In the genomic region with DNA sequence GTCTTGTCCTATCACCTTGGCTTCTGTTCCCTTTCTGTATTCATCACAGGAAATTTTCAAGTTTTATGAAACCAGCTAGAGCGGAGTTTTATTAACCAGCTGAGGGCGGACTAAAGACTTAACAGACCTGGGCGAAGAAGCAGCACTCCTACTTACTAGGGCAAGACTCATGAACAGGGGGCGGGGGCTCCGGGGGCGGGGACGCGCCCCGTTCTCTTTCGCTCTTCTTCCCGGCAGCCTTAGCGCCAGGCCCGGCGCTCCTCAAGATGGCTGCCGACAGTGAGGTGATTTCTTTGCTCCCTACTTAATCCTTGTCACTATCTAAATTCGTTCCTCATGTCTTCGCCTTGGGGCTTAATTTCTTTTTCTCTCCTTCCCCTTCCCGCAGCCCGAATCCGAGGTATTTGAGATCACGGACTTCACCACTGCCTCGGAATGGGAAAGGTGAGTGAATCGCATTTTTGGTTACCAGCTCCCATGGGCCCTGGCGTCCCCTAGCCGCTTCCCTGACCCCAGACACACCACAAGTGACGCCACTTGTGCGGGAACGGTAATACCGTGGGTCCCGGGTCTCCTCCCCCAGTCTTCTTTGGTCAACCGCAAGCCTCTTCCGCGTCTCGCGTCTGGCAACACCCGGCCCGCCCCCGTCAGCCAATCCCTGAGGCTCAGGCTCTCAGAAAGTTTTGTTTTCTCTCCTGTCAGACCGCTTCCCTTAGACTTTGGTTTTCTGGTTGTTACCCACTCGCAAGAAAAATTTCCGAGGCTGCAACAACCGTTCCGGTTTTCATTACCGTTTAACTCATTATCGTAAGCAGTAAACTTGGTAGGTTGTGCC, we compare ENCODE assay signal across 1 cellular context.
TF ChIP-seq lines count a peak whose summit lies in the region.

A gene (plus strand): TSS at position 251 of the 835 bp plus-strand sequence. CDS start 16 bp downstream, at position 267.

TF ChIP-seq in H1, 55 proteins besides CTCF, POLR2A, EP300 and RAD21:
- TF ChIP-seq, protein P1, sequence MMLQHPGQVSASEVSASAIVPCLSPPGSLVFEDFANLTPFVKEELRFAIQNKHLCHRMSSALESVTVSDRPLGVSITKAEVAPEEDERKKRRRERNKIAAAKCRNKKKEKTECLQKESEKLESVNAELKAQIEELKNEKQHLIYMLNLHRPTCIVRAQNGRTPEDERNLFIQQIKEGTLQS (IDR thresholded peaks at IDR 0.05; ENCODE audit: insufficient read depth, low read depth, low read length): no peak
- peak; percentile 16 for TF ChIP-seq TAF7 (optimal IDR thresholded peaks at IDR 0.05; ENCODE audit: borderline replicate concordance, low read depth, low read length)
- TF ChIP-seq YY1 (IDR thresholded peaks at IDR 0.05; ENCODE audit: low read depth, low read length): peak; percentile 96
- peak; percentile 87 for TF ChIP-seq TAF1 (IDR thresholded peaks at IDR 0.05; ENCODE audit: low read depth, low read length)
- no peak for TF ChIP-seq CBX8 (IDR thresholded peaks at IDR 0.05; ENCODE audit: borderline replicate concordance, low read depth, low read length)
- peak; percentile 61 for TF ChIP-seq TBP (IDR thresholded peaks at IDR 0.05; ENCODE audit: low read depth, low read length)
- TF ChIP-seq, protein P2, sequence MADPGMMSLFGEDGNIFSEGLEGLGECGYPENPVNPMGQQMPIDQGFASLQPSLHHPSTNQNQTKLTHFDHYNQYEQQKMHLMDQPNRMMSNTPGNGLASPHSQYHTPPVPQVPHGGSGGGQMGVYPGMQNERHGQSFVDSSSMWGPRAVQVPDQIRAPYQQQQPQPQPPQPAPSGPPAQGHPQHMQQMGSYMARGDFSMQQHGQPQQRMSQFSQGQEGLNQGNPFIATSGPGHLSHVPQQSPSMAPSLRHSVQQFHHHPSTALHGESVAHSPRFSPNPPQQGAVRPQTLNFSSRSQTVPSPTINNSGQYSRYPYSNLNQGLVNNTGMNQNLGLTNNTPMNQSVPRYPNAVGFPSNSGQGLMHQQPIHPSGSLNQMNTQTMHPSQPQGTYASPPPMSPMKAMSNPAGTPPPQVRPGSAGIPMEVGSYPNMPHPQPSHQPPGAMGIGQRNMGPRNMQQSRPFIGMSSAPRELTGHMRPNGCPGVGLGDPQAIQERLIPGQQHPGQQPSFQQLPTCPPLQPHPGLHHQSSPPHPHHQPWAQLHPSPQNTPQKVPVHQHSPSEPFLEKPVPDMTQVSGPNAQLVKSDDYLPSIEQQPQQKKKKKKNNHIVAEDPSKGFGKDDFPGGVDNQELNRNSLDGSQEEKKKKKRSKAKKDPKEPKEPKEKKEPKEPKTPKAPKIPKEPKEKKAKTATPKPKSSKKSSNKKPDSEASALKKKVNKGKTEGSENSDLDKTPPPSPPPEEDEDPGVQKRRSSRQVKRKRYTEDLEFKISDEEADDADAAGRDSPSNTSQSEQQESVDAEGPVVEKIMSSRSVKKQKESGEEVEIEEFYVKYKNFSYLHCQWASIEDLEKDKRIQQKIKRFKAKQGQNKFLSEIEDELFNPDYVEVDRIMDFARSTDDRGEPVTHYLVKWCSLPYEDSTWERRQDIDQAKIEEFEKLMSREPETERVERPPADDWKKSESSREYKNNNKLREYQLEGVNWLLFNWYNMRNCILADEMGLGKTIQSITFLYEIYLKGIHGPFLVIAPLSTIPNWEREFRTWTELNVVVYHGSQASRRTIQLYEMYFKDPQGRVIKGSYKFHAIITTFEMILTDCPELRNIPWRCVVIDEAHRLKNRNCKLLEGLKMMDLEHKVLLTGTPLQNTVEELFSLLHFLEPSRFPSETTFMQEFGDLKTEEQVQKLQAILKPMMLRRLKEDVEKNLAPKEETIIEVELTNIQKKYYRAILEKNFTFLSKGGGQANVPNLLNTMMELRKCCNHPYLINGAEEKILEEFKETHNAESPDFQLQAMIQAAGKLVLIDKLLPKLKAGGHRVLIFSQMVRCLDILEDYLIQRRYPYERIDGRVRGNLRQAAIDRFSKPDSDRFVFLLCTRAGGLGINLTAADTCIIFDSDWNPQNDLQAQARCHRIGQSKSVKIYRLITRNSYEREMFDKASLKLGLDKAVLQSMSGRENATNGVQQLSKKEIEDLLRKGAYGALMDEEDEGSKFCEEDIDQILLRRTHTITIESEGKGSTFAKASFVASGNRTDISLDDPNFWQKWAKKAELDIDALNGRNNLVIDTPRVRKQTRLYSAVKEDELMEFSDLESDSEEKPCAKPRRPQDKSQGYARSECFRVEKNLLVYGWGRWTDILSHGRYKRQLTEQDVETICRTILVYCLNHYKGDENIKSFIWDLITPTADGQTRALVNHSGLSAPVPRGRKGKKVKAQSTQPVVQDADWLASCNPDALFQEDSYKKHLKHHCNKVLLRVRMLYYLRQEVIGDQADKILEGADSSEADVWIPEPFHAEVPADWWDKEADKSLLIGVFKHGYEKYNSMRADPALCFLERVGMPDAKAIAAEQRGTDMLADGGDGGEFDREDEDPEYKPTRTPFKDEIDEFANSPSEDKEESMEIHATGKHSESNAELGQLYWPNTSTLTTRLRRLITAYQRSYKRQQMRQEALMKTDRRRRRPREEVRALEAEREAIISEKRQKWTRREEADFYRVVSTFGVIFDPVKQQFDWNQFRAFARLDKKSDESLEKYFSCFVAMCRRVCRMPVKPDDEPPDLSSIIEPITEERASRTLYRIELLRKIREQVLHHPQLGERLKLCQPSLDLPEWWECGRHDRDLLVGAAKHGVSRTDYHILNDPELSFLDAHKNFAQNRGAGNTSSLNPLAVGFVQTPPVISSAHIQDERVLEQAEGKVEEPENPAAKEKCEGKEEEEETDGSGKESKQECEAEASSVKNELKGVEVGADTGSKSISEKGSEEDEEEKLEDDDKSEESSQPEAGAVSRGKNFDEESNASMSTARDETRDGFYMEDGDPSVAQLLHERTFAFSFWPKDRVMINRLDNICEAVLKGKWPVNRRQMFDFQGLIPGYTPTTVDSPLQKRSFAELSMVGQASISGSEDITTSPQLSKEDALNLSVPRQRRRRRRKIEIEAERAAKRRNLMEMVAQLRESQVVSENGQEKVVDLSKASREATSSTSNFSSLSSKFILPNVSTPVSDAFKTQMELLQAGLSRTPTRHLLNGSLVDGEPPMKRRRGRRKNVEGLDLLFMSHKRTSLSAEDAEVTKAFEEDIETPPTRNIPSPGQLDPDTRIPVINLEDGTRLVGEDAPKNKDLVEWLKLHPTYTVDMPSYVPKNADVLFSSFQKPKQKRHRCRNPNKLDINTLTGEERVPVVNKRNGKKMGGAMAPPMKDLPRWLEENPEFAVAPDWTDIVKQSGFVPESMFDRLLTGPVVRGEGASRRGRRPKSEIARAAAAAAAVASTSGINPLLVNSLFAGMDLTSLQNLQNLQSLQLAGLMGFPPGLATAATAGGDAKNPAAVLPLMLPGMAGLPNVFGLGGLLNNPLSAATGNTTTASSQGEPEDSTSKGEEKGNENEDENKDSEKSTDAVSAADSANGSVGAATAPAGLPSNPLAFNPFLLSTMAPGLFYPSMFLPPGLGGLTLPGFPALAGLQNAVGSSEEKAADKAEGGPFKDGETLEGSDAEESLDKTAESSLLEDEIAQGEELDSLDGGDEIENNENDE (IDR thresholded peaks at IDR 0.05; ENCODE audit: insufficient replicate concordance, low read length): no peak
- peak in 1 of 2 experiments; percentile 33; a peak in 1 of 4 replicates for TF ChIP-seq HDAC2 (IDR thresholded peaks at IDR 0.05; ENCODE audit: borderline replicate concordance in 1 of 2, low read depth in 2 of 2, low read length in 2 of 2)
- no peak for TF ChIP-seq HDAC6 (IDR thresholded peaks at IDR 0.05; ENCODE audit: low read depth, low read length)
- TF ChIP-seq JUN (IDR thresholded peaks at IDR 0.05; ENCODE audit: low read depth, low read length): no peak
- no peak for TF ChIP-seq KDM1A (IDR thresholded peaks at IDR 0.05; ENCODE audit: borderline replicate concordance, low read length)
- peak; percentile 85 for TF ChIP-seq POLR2AphosphoS5 (IDR thresholded peaks at IDR 0.05; ENCODE audit: low read depth, low read length)
- no peak for TF ChIP-seq NRF1 (IDR thresholded peaks at IDR 0.05; ENCODE audit: low read depth, low read length)
- TF ChIP-seq CREB1 (IDR thresholded peaks at IDR 0.05): 0 out of 2 replicates have a peak, but pooled peaks have one; percentile 3
- TF ChIP-seq KDM4A (IDR thresholded peaks at IDR 0.05; ENCODE audit: low read depth, low read length, severe bottlenecking): peak; percentile 33
- TF ChIP-seq SIN3A (conservative IDR thresholded peaks at IDR 0.05 in 1 of 2, IDR thresholded peaks at IDR 0.05 in 1 of 2; ENCODE audit: low read depth in 1 of 2, low read length in 2 of 2): peak; percentile 12 to 69; a peak in 1 of 4 replicates
- TF ChIP-seq PHF8 (conservative IDR thresholded peaks at IDR 0.05; ENCODE audit: low read depth, low read length): peak; percentile 92
- TF ChIP-seq TEAD4 (IDR thresholded peaks at IDR 0.05; ENCODE audit: low read depth, low read length): no peak
- no peak for TF ChIP-seq TCF12 (IDR thresholded peaks at IDR 0.05; ENCODE audit: low read depth, low read length)
- TF ChIP-seq KDM5A (IDR thresholded peaks at IDR 0.05; ENCODE audit: low read length): peak; percentile 84
- TF ChIP-seq CEBPB (IDR thresholded peaks at IDR 0.05; ENCODE audit: low read depth, low read length): no peak
- peak; percentile 96 for TF ChIP-seq ASH2L (IDR thresholded peaks at IDR 0.05; ENCODE audit: low read length)
- TF ChIP-seq, protein P3, sequence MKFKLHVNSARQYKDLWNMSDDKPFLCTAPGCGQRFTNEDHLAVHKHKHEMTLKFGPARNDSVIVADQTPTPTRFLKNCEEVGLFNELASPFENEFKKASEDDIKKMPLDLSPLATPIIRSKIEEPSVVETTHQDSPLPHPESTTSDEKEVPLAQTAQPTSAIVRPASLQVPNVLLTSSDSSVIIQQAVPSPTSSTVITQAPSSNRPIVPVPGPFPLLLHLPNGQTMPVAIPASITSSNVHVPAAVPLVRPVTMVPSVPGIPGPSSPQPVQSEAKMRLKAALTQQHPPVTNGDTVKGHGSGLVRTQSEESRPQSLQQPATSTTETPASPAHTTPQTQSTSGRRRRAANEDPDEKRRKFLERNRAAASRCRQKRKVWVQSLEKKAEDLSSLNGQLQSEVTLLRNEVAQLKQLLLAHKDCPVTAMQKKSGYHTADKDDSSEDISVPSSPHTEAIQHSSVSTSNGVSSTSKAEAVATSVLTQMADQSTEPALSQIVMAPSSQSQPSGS (IDR thresholded peaks at IDR 0.05; ENCODE audit: low read length): no peak
- peak; percentile 17; the same call in 1 of the 2 replicates for TF ChIP-seq CHD1 (IDR thresholded peaks at IDR 0.05; ENCODE audit: low read depth, low read length)
- TF ChIP-seq CBX5 (IDR thresholded peaks at IDR 0.05; ENCODE audit: low read depth, low read length): no peak
- no peak for TF ChIP-seq CHD2 (IDR thresholded peaks at IDR 0.05; ENCODE audit: low read length)
